ENCODE assay signal across 1 cellular context in genomic region chr19:33064117-33064777, GRCh38.
TF ChIP-seq lines count a peak whose summit lies in the region.

No MANE protein-coding gene starts in this region.

TF ChIP-seq in GM12878, 131 proteins besides CTCF, POLR2A, EP300 and RAD21 (continued from another document):
- TF ChIP-seq, protein P1, sequence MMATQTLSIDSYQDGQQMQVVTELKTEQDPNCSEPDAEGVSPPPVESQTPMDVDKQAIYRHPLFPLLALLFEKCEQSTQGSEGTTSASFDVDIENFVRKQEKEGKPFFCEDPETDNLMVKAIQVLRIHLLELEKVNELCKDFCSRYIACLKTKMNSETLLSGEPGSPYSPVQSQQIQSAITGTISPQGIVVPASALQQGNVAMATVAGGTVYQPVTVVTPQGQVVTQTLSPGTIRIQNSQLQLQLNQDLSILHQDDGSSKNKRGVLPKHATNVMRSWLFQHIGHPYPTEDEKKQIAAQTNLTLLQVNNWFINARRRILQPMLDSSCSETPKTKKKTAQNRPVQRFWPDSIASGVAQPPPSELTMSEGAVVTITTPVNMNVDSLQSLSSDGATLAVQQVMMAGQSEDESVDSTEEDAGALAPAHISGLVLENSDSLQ (IDR thresholded peaks at IDR 0.05), result no peak
- TF ChIP-seq NBN (IDR thresholded peaks at IDR 0.05), result no peak
- no peak for TF ChIP-seq SKIL (IDR thresholded peaks at IDR 0.05; ENCODE audit: low read depth, poor library complexity, severe bottlenecking)
- no peak for TF ChIP-seq GABPA (IDR thresholded peaks at IDR 0.05; ENCODE audit: low read depth)
